7 cellular contexts compared by ENCODE assay signal in the genomic region with DNA sequence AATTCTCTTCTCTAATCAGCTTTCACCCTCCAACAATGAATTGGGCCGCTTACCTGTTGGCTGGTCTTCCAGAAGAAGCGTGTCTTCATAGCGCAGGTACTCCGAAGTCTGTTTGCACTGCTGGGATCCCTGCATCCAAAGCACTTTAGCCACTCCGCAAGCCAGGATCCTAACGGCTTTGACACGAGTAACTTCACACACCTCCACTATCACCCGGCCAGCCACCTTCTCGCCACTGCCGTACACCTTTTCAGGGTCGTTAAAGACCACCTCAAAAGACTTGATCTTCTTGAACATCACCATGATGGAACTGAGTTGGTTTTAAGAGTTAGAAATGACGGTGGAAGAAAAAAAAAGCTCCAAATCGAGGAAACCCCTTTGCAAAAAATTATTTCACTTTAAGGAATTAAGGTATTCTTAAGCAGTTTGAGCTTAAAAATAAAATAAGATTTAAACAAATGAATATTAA. TPM values are rescaled to one million over a fixed set of nuclear protein-coding genes. Genes with fewer than 3 reads are reported as not detected.
DNase-seq lines count a peak whose midpoint lies in the region; ATAC-seq and TF ChIP-seq lines count a peak whose summit lies in the region.
"Had no signal": no experiment of that assay in that cellular context is flagged by ENCODE, and none has a peak within 500 bp of the region (broad histone marks: within the 10 kb centered on the region; RNA-seq: fewer than 3 reads in every experiment).

No MANE protein-coding gene starts in this region.

- 10 to 19% methylated on average over 4 to 13 of the region's 13 CpGs for WGBS in endodermal cell (ENCODE audit: insufficient coverage in 1 of 2, insufficient read length in 1 of 2), 2 experiments

- peaks cover 6% of the 10 kb centered on the region for H3K36me3 ChIP-seq in endodermal cell (ENCODE audit: control insufficient read depth, insufficient read depth, low read length)

- H3K27ac Mint-ChIP-seq in endodermal cell: peak overlapping the region; percentile 85
- peak overlapping the region; percentile 96 for H3K27ac Mint-ChIP-seq in stimulated activated memory B cell treated with anti-CD40 and anti-IgM and Interleukin-4, amounts not matched to agents 10 μg/mL and 1 μg/mL and 100 μg/mL, for 72 hours

- TF ChIP-seq CTCF in endodermal cell (conservative IDR thresholded peaks at IDR 0.05): no peak

- H3K9me3 Mint-ChIP-seq in endodermal cell: no peaks in the 10 kb centered on the region
- no peaks in the 10 kb centered on the region for H3K9me3 Mint-ChIP-seq in stimulated activated memory B cell treated with anti-CD40 and anti-IgM and Interleukin-4, amounts not matched to agents 10 μg/mL and 1 μg/mL and 100 μg/mL, for 72 hours

- peak overlapping the region; percentile 42 for H3K9ac ChIP-seq in endodermal cell (ENCODE audit: extremely low read depth, low read length, poor library complexity, severe bottlenecking)

- ATAC-seq in stimulated activated memory B cell treated with anti-CD40 and anti-IgM and Interleukin-4, amounts not matched to agents 10 μg/mL and 1 μg/mL and 100 μg/mL, for 72 hours: no peak
- no peak for ATAC-seq in GM21576 (IDR thresholded peaks at IDR 0.05; ENCODE audit: unreplicated experiment)
- no peak for ATAC-seq in GM18505 (IDR thresholded peaks at IDR 0.05; ENCODE audit: unreplicated experiment)

- TF ChIP-seq POLR2A in GM18505 (IDR thresholded peaks at IDR 0.05; ENCODE audit: borderline replicate concordance, extremely low read depth, insufficient read depth, insufficient read length): no peak

- H3K4me3 ChIP-seq in endodermal cell (ENCODE audit: low read length): peak overlapping the region; percentile 83

- H3K27me3 Mint-ChIP-seq in endodermal cell (ENCODE audit: insufficient read depth): no peaks in the 10 kb centered on the region
- H3K27me3 Mint-ChIP-seq in stimulated activated memory B cell treated with anti-CD40 and anti-IgM and Interleukin-4, amounts not matched to agents 10 μg/mL and 1 μg/mL and 100 μg/mL, for 72 hours: no peaks in the 10 kb centered on the region

- H3K27me3 ChIP-seq in endodermal cell (ENCODE audit: control insufficient read depth, insufficient read depth, low read length, poor library complexity, severe bottlenecking): no peaks in the 10 kb centered on the region

- H3K36me3 Mint-ChIP-seq in endodermal cell (ENCODE audit: low read depth): peaks cover 28% of the 10 kb centered on the region
- H3K36me3 Mint-ChIP-seq in stimulated activated memory B cell treated with anti-CD40 and anti-IgM and Interleukin-4, amounts not matched to agents 10 μg/mL and 1 μg/mL and 100 μg/mL, for 72 hours: peaks cover 35% of the 10 kb centered on the region

- H3K9me3 ChIP-seq in endodermal cell (ENCODE audit: control insufficient read depth, low read length): no peaks in the 10 kb centered on the region

- peak overlapping the region; percentile 87 for H3K4me3 Mint-ChIP-seq in endodermal cell
- H3K4me3 Mint-ChIP-seq in stimulated activated memory B cell treated with anti-CD40 and anti-IgM and Interleukin-4, amounts not matched to agents 10 μg/mL and 1 μg/mL and 100 μg/mL, for 72 hours: peak overlapping the region; percentile 90

- no peak overlapping the region for H3K27ac ChIP-seq in endodermal cell (ENCODE audit: low read depth, low read length)

- peak; percentile 34 for DNase-seq in activated T-cell treated with anti-CD3 and anti-CD28 coated beads, Interleukin-2, amount 50 U/mL, for 1 hour
- no peak for DNase-seq in activated T-cell treated with anti-CD3 and anti-CD28 coated beads for 4 hours
- DNase-seq in endodermal cell: peak; percentile 55

- no peaks in the 10 kb centered on the region for H3K4me1 ChIP-seq in endodermal cell (ENCODE audit: control insufficient read depth, insufficient read depth, low read length)

- H3K4me1 Mint-ChIP-seq in endodermal cell: peaks cover 41% of the 10 kb centered on the region
- H3K4me1 Mint-ChIP-seq in stimulated activated memory B cell treated with anti-CD40 and anti-IgM and Interleukin-4, amounts not matched to agents 10 μg/mL and 1 μg/mL and 100 μg/mL, for 72 hours: peaks cover 72% of the 10 kb centered on the region

RNA-seq across cellular contexts. Expression of a gene that starts 0.4 kb away (rescaled TPM):
- total RNA-seq in endodermal cell: 10 to 100 TPM in 1 of 2 donors, 1 to 10 TPM in 1; 9.9 to 12.2 TPM
- polyA plus RNA-seq in endodermal cell (2013, experiment 1 of 2): 6.0 TPM
- polyA plus RNA-seq in endodermal cell (2013, experiment 2 of 2): 18.7 TPM

RNA-seq across cellular contexts. Expression of a gene that starts 25.5 kb away (rescaled TPM):
- under 1 TPM; 0.13 to 0.15 TPM for total RNA-seq in endodermal cell
- not detected for polyA plus RNA-seq in endodermal cell (2013, experiment 1 of 2)
- not detected for polyA plus RNA-seq in endodermal cell (2013, experiment 2 of 2)
- total RNA-seq: renal cortical epithelial cell had no signal

RNA-seq across cellular contexts. Expression of a gene that starts 31.5 kb away (rescaled TPM):
- total RNA-seq in endodermal cell: 10 to 100 TPM; 10.2 to 13.8 TPM
- 23.7 TPM for polyA plus RNA-seq in endodermal cell (2013, experiment 1 of 2)
- 20.4 TPM for polyA plus RNA-seq in endodermal cell (2013, experiment 2 of 2)

RNA-seq across cellular contexts. Expression of a gene that starts 31.6 kb away (rescaled TPM):
- 1 to 10 TPM in 1 of 2 donors, under 1 TPM in 1; 0.55 to 1.4 TPM for total RNA-seq in endodermal cell
- polyA plus RNA-seq in endodermal cell (2013, experiment 1 of 2): 0.64 TPM
- 0.37 TPM for polyA plus RNA-seq in endodermal cell (2013, experiment 2 of 2)

RNA-seq across cellular contexts. Expression of a gene that starts 38.2 kb away (rescaled TPM):
- 10 to 100 TPM; 16.6 to 21.3 TPM for total RNA-seq in endodermal cell
- polyA plus RNA-seq in endodermal cell (2013, experiment 1 of 2): 25.7 TPM
- polyA plus RNA-seq in endodermal cell (2013, experiment 2 of 2): 28.8 TPM
